Comparison of ENCODE assay signal across 9 cellular contexts in the genomic region with DNA sequence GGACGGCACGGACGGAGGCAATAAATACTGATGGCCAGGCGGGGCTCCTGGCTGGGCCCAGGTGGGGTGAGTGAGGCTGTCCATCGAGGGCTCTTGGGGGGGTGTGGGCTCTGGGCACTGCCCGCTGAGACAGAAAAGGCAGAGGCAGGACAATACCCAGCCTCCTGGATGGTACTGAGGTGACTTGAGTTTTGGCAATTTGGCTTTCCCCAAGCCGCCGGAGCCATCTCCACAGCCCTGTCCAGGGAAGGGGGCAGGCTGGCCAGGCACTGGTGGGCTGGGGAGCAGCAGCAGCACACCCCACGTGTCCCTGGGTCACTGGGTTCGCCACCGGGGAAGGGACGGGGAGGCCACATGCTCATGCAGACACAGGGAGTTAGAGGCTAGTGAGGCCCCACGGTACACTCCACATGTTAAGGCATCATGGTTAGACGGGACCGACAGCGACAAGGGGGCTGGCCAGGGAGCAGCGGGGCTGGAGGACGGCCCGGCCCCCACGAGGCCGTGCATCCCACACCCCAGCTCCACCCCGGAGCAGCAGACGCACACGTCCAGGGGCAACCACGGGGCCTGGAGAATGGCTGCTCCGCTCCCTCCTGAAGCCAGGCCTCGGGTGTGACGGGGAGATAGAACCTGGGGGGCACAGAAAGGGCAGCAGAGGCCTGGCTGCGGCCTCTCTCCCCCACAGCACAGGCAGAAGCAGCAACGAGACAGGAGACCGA. TPM values are rescaled to one million over a fixed set of nuclear protein-coding genes. Genes with fewer than 3 reads are reported as not detected.
DNase-seq lines count a peak whose midpoint lies in the region; ATAC-seq and TF ChIP-seq lines count a peak whose summit lies in the region.
"Had no signal": no experiment of that assay in that cellular context is flagged by ENCODE, and none has a peak within 500 bp of the region (broad histone marks: within the 10 kb centered on the region; RNA-seq: fewer than 3 reads in every experiment).

No MANE protein-coding gene starts in this region.

- no peak overlapping the region for H3K4me2 ChIP-seq in SU-DHL-6 (ENCODE audit: low read depth, low read length, poor library complexity, severe bottlenecking)

- no peak overlapping the region for H2AFZ ChIP-seq in SU-DHL-6 (ENCODE audit: low read depth, low read length, severe bottlenecking)

- H3K36me3 ChIP-seq in SU-DHL-6 (ENCODE audit: low read length) = 0 out of 2 replicates have a peak, but pooled peaks cover 4% of the 10 kb centered on the region

- peak overlapping the region; percentile 59 for H3K27ac ChIP-seq in SU-DHL-6 (ENCODE audit: low read depth, low read length)

- peaks cover 39% of the 10 kb centered on the region for H3K4me1 Mint-ChIP-seq in activated CD4-positive, alpha-beta T cell treated with anti-CD3 and anti-CD28 coated beads, Interleukin-2, amount 10 ng/mL, durations not matched to agents 24 days and 14 days
- peaks cover 58% of the 10 kb centered on the region for H3K4me1 Mint-ChIP-seq in stimulated activated naive CD8-positive, alpha-beta T cell treated with anti-CD3 and anti-CD28 coated beads, Interleukin-15, Interleukin-2, amounts not matched to agents 100 ng/mL and 50 ng/mL, for 24 hours (ENCODE audit: low read depth)

- ATAC-seq in HG03045 (IDR thresholded peaks at IDR 0.05; ENCODE audit: unreplicated experiment) (no peak), HG02885 (IDR thresholded peaks at IDR 0.05; ENCODE audit: poor library complexity, unreplicated experiment) (no peak)

- DNase-seq in activated CD4-positive, alpha-beta T cell treated with anti-CD3 and anti-CD28 coated beads, Interleukin-2, amount 10 ng/mL, durations not matched to agents 24 days and 14 days = no peak
- no peak for DNase-seq in activated CD4-positive, alpha-beta T cell treated with anti-CD3 and anti-CD28 coated beads for 1 hour
- peak; percentile 23 for DNase-seq in fibroblast of the aortic adventitia (ENCODE audit: low read depth)
- DNase-seq in NCI-H748 (lab: John Stamatoyannopoulos, UW; ENCODE audit: unreplicated experiment) = no peak
- DNase-seq: activated naive CD4-positive, alpha-beta T cell treated with anti-CD3 and anti-CD28 coated beads, Interleukin-2, amount 50 U/mL, for 16 hours had no signal

- H3K36me3 Mint-ChIP-seq in activated CD4-positive, alpha-beta T cell treated with anti-CD3 and anti-CD28 coated beads, Interleukin-2, amount 10 ng/mL, durations not matched to agents 24 days and 14 days (ENCODE audit: low read depth) = peaks cover 50% of the 10 kb centered on the region
- H3K36me3 Mint-ChIP-seq in stimulated activated naive CD8-positive, alpha-beta T cell treated with anti-CD3 and anti-CD28 coated beads, Interleukin-15, Interleukin-2, amounts not matched to agents 100 ng/mL and 50 ng/mL, for 24 hours (ENCODE audit: low read depth) = peaks cover 34% of the 10 kb centered on the region

- H3K9me3 ChIP-seq in SU-DHL-6 (ENCODE audit: insufficient read depth, low read length) = no peaks in the 10 kb centered on the region

- H3K9me3 Mint-ChIP-seq in activated CD4-positive, alpha-beta T cell treated with anti-CD3 and anti-CD28 coated beads, Interleukin-2, amount 10 ng/mL, durations not matched to agents 24 days and 14 days = no peaks in the 10 kb centered on the region
- no peaks in the 10 kb centered on the region for H3K9me3 Mint-ChIP-seq in stimulated activated naive CD8-positive, alpha-beta T cell treated with anti-CD3 and anti-CD28 coated beads, Interleukin-15, Interleukin-2, amounts not matched to agents 100 ng/mL and 50 ng/mL, for 24 hours

- TF ChIP-seq CTCF in SU-DHL-6 (IDR thresholded peaks at IDR 0.05; ENCODE audit: insufficient read depth, low read length, poor library complexity, severe bottlenecking) (no peak), fibroblast of the aortic adventitia (IDR thresholded peaks at IDR 0.05; ENCODE audit: insufficient read depth, low read length) (no peak)

- H4K20me1 ChIP-seq in SU-DHL-6 (ENCODE audit: low read depth, low read length) = no peaks in the 10 kb centered on the region; the same call in 1 of the 2 replicates

- no peaks in the 10 kb centered on the region for H3K9me2 ChIP-seq in SU-DHL-6 (replicated peaks; ENCODE audit: insufficient read depth, low read length)

- peaks cover 27% of the 10 kb centered on the region for H3K79me2 ChIP-seq in SU-DHL-6 (ENCODE audit: insufficient read depth, low read length)

- peak overlapping the region; percentile 39 for H3K4me3 Mint-ChIP-seq in activated CD4-positive, alpha-beta T cell treated with anti-CD3 and anti-CD28 coated beads, Interleukin-2, amount 10 ng/mL, durations not matched to agents 24 days and 14 days
- peak overlapping the region; percentile 61 for H3K4me3 Mint-ChIP-seq in stimulated activated naive CD8-positive, alpha-beta T cell treated with anti-CD3 and anti-CD28 coated beads, Interleukin-15, Interleukin-2, amounts not matched to agents 100 ng/mL and 50 ng/mL, for 24 hours

- H3K27me3 ChIP-seq in SU-DHL-6 (ENCODE audit: low read length) = no peaks in the 10 kb centered on the region

- intact Hi-C loops in activated CD4-positive, alpha-beta T cell treated with anti-CD3 and anti-CD28 coated beads, Interleukin-2, amount 10 ng/mL, durations not matched to agents 24 days and 14 days (cut with micrococcal nuclease) = no loop called here

- H3K27ac Mint-ChIP-seq in activated CD4-positive, alpha-beta T cell treated with anti-CD3 and anti-CD28 coated beads, Interleukin-2, amount 10 ng/mL, durations not matched to agents 24 days and 14 days = peak overlapping the region; percentile 56
- H3K27ac Mint-ChIP-seq in stimulated activated naive CD8-positive, alpha-beta T cell treated with anti-CD3 and anti-CD28 coated beads, Interleukin-15, Interleukin-2, amounts not matched to agents 100 ng/mL and 50 ng/mL, for 24 hours = peak overlapping the region; percentile 87

- H3F3A ChIP-seq in SU-DHL-6 (ENCODE audit: insufficient read depth) = peaks cover 47% of the 10 kb centered on the region

- no peak overlapping the region for H3K9ac ChIP-seq in SU-DHL-6 (ENCODE audit: low read length)

- H3K4me3 ChIP-seq in SU-DHL-6 (ENCODE audit: insufficient read depth, low read length, poor library complexity, severe bottlenecking) (no peak overlapping the region), fibroblast of the aortic adventitia (ENCODE audit: low read depth, low read length) (no peak overlapping the region)

- H3K27me3 Mint-ChIP-seq in activated CD4-positive, alpha-beta T cell treated with anti-CD3 and anti-CD28 coated beads, Interleukin-2, amount 10 ng/mL, durations not matched to agents 24 days and 14 days = no peaks in the 10 kb centered on the region
- no peaks in the 10 kb centered on the region for H3K27me3 Mint-ChIP-seq in stimulated activated naive CD8-positive, alpha-beta T cell treated with anti-CD3 and anti-CD28 coated beads, Interleukin-15, Interleukin-2, amounts not matched to agents 100 ng/mL and 50 ng/mL, for 24 hours

RNA-seq across cellular contexts. Expression of a gene that starts 3.0 kb away (rescaled TPM):
- 697 and 714 TPM in 2 replicates for total RNA-seq in activated CD4-positive, alpha-beta T cell treated with anti-CD3 and anti-CD28 coated beads, Interleukin-2, amount 10 ng/mL, durations not matched to agents 24 days and 14 days
- 95.1 and 149 TPM in 2 replicates for total RNA-seq in fibroblast of the aortic adventitia (ENCODE audit: low replicate concordance)

RNA-seq across cellular contexts. Expression of a gene that starts 7.8 kb away (rescaled TPM):
- 458 and 507 TPM in 2 replicates for total RNA-seq in activated CD4-positive, alpha-beta T cell treated with anti-CD3 and anti-CD28 coated beads, Interleukin-2, amount 10 ng/mL, durations not matched to agents 24 days and 14 days
- 763 and 1,500 TPM in 2 replicates for total RNA-seq in fibroblast of the aortic adventitia (ENCODE audit: low replicate concordance)

RNA-seq across cellular contexts. Expression of a gene that starts 23.3 kb away (rescaled TPM):
- 254 and 264 TPM in 2 replicates for total RNA-seq in activated CD4-positive, alpha-beta T cell treated with anti-CD3 and anti-CD28 coated beads, Interleukin-2, amount 10 ng/mL, durations not matched to agents 24 days and 14 days
- total RNA-seq in fibroblast of the aortic adventitia (ENCODE audit: low replicate concordance) = 43.6 and 77.3 TPM in 2 replicates

RNA-seq across cellular contexts. Expression of a gene that starts 23.4 kb away (rescaled TPM):
- total RNA-seq in activated CD4-positive, alpha-beta T cell treated with anti-CD3 and anti-CD28 coated beads, Interleukin-2, amount 10 ng/mL, durations not matched to agents 24 days and 14 days = 132 and 135 TPM in 2 replicates
- total RNA-seq in fibroblast of the aortic adventitia (ENCODE audit: low replicate concordance) = 172 and 178 TPM in 2 replicates

RNA-seq across cellular contexts. Expression of a gene that starts 33.3 kb away (rescaled TPM):
- total RNA-seq in activated CD4-positive, alpha-beta T cell treated with anti-CD3 and anti-CD28 coated beads, Interleukin-2, amount 10 ng/mL, durations not matched to agents 24 days and 14 days = not detected in 2 replicates
- not detected in 2 replicates for total RNA-seq in fibroblast of the aortic adventitia (ENCODE audit: low replicate concordance)
